Comparison of ENCODE assay signal across 15 cellular contexts in the genomic region with DNA sequence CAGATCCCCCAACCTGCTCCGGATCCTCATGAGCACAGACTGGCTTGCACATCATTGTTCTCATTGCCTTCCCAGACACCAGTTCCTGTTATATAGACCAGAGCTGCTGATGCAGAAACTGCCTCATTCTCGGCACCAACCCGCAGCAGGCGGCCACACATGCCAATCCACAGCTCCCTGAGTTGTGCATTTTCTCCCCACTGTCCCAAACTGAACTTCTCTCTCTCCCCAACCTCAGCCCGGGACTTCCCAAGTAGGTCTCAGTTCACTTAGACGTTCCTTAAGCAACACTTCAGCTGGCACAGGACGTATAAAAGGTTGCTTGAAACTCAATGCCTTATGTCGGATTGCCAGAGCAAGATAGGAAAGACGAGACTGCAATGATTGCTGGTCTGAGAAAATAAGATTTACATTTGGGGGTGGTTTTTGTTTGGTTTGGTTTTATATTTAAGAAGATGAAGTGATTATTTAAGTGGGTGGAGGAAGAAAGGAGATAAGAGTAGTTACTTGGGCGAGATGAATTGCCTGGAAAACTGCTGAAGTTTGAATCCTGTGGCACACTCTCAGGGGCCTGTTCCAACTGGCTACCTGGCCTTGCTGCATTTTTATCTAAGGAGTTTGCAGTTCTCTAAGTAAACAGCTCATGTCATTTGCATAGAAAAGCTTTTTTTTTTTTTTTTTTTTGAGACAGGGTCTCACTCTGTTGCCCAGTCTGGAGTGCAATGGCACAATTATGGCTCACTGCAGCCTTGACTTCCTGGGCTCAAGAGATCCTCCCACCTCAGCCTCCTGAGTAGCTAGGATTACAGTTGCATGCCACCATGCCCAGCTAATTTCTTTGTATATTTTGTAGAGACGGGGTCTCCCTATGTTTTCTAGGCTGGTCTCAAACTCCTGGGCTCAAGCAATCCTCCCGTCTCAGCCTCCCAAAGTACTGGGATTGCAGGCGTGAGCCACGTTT.
DNase-seq lines count a peak whose midpoint lies in the region; ATAC-seq and TF ChIP-seq lines count a peak whose summit lies in the region.
"Had no signal": no experiment of that assay in that cellular context is flagged by ENCODE, and none has a peak within 500 bp of the region (broad histone marks: within the 10 kb centered on the region; RNA-seq: fewer than 3 reads in every experiment).

No MANE protein-coding gene starts in this region.

- no peaks in the 10 kb centered on the region for H3K79me1 ChIP-seq in mesenchymal stem cell (replicated peaks; ENCODE audit: low read length, poor library complexity, severe bottlenecking)

- H3K9me3 ChIP-seq in mesenchymal stem cell (ENCODE audit: control insufficient read depth, low read length) (no peaks in the 10 kb centered on the region), upper lobe of right lung (no peaks in the 10 kb centered on the region)
- H3K9me3 ChIP-seq: SJSA1, tibial artery had no signal

- H2BK5ac ChIP-seq in mesenchymal stem cell (ENCODE audit: low read depth, low read length, poor library complexity, severe bottlenecking) = no peak overlapping the region

- intact Hi-C loops in dorsolateral prefrontal cortex (cut with DNase I) (no loop called here), upper lobe of right lung (cut with DNase I) (no loop called here)

- H3K27ac Mint-ChIP-seq in activated naive CD4-positive, alpha-beta T cell treated with anti-CD3 and anti-CD28 coated beads, Interleukin-2, amount 50 U/mL, for 72 hours = peak overlapping the region; percentile 2 to 9
- H3K27ac Mint-ChIP-seq in activated naive CD4-positive, alpha-beta T cell treated with anti-CD3 and anti-CD28 coated beads, Interleukin-2, amount 10 ng/mL, durations not matched to agents 7 days and 5 days = no peak overlapping the region
- H3K27ac Mint-ChIP-seq in nephron progenitor cell = no peak overlapping the region

- H3K4me1 ChIP-seq in mesenchymal stem cell (ENCODE audit: control insufficient read depth, insufficient read depth, low read depth, low read length) = peaks cover 1% of the 10 kb centered on the region
- H3K4me1 ChIP-seq in upper lobe of right lung = peaks cover 24% of the 10 kb centered on the region
- H3K4me1 ChIP-seq: SJSA1 had no signal

- H3K4me3 Mint-ChIP-seq in activated naive CD4-positive, alpha-beta T cell treated with anti-CD3 and anti-CD28 coated beads, Interleukin-2, amount 10 ng/mL, durations not matched to agents 7 days and 5 days = no peak overlapping the region
- H3K4me3 Mint-ChIP-seq in nephron progenitor cell = no peak overlapping the region

- CTCF ChIA-PET in activated naive CD4-positive, alpha-beta T cell treated with anti-CD3 and anti-CD28 coated beads, Interleukin-2, amount 10 ng/mL, durations not matched to agents 7 days and 5 days (lab: Charles Lee) = interaction anchor here (0.8 to 1.5 kb wide), 2 partner anchors 10 to 58 kb away, joined by 3 to 5 read pairs; no protein-coding TSS in a partner anchor

- no peak overlapping the region for H3K14ac ChIP-seq in mesenchymal stem cell (ENCODE audit: low read length in 2 of 2)

- WGBS in mesenchymal stem cell = 85% methylated on average over 14 of the region's 14 CpGs

- peak overlapping the region in 1 of 2 experiments; percentile 19 for H3K18ac ChIP-seq in mesenchymal stem cell (ENCODE audit: low read depth in 1 of 2, low read length in 2 of 2)

- peaks cover 5% of the 10 kb centered on the region for H3K27me3 Mint-ChIP-seq in activated naive CD4-positive, alpha-beta T cell treated with anti-CD3 and anti-CD28 coated beads, Interleukin-2, amount 10 ng/mL, durations not matched to agents 7 days and 5 days
- peaks cover 14% of the 10 kb centered on the region for H3K27me3 Mint-ChIP-seq in nephron progenitor cell (ENCODE audit: low read depth, poor library complexity)

- H3K27ac ChIP-seq in dorsolateral prefrontal cortex = peak overlapping the region in 53 of 59 donors; percentile 3 to 83 (median 65)
- no peak overlapping the region for H3K27ac ChIP-seq in mesenchymal stem cell (ENCODE audit: low read length, poor library complexity, severe bottlenecking)
- H3K27ac ChIP-seq in upper lobe of right lung = peak overlapping the region; percentile 3
- H3K27ac ChIP-seq: SJSA1, tibial artery had no signal

- H3K4me3 ChIP-seq in dorsolateral prefrontal cortex = peak overlapping the region in 40 of 59 donors; percentile 0 to 55 (median 30)
- peak overlapping the region in 1 of 2 experiments; percentile 47 for H3K4me3 ChIP-seq in mesenchymal stem cell (ENCODE audit: insufficient read depth in 1 of 2, low read depth in 1 of 2, low read length in 2 of 2)
- no peak overlapping the region for H3K4me3 ChIP-seq in upper lobe of right lung
- H3K4me3 ChIP-seq: SJSA1, tibial artery had no signal

- H3K4ac ChIP-seq in mesenchymal stem cell (ENCODE audit: low read depth in 1 of 2, low read length in 2 of 2) = peak overlapping the region in 1 of 2 experiments; percentile 46

- peak overlapping the region; percentile 79 for H2BK15ac ChIP-seq in mesenchymal stem cell (ENCODE audit: low read depth, poor library complexity, severe bottlenecking)

- H4K91ac ChIP-seq in mesenchymal stem cell (ENCODE audit: low read length) = peak overlapping the region; percentile 21

- H3K4me1 Mint-ChIP-seq in activated naive CD4-positive, alpha-beta T cell treated with anti-CD3 and anti-CD28 coated beads, Interleukin-2, amount 10 ng/mL, durations not matched to agents 7 days and 5 days = peaks cover 21% of the 10 kb centered on the region
- peaks cover 26% of the 10 kb centered on the region for H3K4me1 Mint-ChIP-seq in nephron progenitor cell

- no peak for ATAC-seq in activated naive CD4-positive, alpha-beta T cell treated with anti-CD3 and anti-CD28 coated beads, Interleukin-2, amount 50 U/mL, for 72 hours
- peak; percentile 39 for ATAC-seq in upper lobe of right lung

- TF ChIP-seq CTCF in dorsolateral prefrontal cortex (IDR thresholded peaks at IDR 0.05 in 54 of 56, conservative IDR thresholded peaks at IDR 0.05 in 2 of 56; ENCODE audit: low read depth in 1 of 56, partially characterized antibody in 56 of 56) (no peak), upper lobe of right lung (IDR thresholded peaks at IDR 0.05) (no peak), nephron progenitor cell (IDR thresholded peaks at IDR 0.05) (no peak)

- H2AFZ ChIP-seq in mesenchymal stem cell (ENCODE audit: low read depth, low read length) = no peak overlapping the region

- H4K8ac ChIP-seq in mesenchymal stem cell (ENCODE audit: low read length) = peak overlapping the region; percentile 23

- no peaks in the 10 kb centered on the region for H3K9me3 Mint-ChIP-seq in activated naive CD4-positive, alpha-beta T cell treated with anti-CD3 and anti-CD28 coated beads, Interleukin-2, amount 50 U/mL, for 72 hours
- H3K9me3 Mint-ChIP-seq in activated naive CD4-positive, alpha-beta T cell treated with anti-CD3 and anti-CD28 coated beads, Interleukin-2, amount 10 ng/mL, durations not matched to agents 7 days and 5 days = no peaks in the 10 kb centered on the region
- H3K9me3 Mint-ChIP-seq in nephron progenitor cell = no peaks in the 10 kb centered on the region

- H3K27me3 ChIP-seq in dorsolateral prefrontal cortex = no peaks in the 10 kb centered on the region
- peaks cover 0 to 44% of the 10 kb centered on the region in 2 experiments for H3K27me3 ChIP-seq in mesenchymal stem cell (ENCODE audit: control insufficient read depth in 1 of 2, insufficient read depth in 1 of 2, low read length in 2 of 2)
- no peaks in the 10 kb centered on the region for H3K27me3 ChIP-seq in upper lobe of right lung
- H3K27me3 ChIP-seq: SJSA1, tibial artery had no signal

- DNase-seq in activated naive CD4-positive, alpha-beta T cell treated with anti-CD3 and anti-CD28 coated beads, Interleukin-2, amount 50 U/mL, for 72 hours (ENCODE audit: low spot score in 2 of 2) = no peak
- no peak for DNase-seq in activated naive CD4-positive, alpha-beta T cell treated with anti-CD3 and anti-CD28 coated beads, Interleukin-2, amount 10 ng/mL, durations not matched to agents 7 days and 5 days
- DNase-seq in dorsolateral prefrontal cortex (no peak), mesenchymal stem cell (no peak), upper lobe of right lung (no peak), HuH-7.5 (ENCODE audit: low spot score) (no peak), occipital lobe (lab: John Stamatoyannopoulos, UW) (no peak), nephron progenitor cell (no peak)
- DNase-seq: ACHN; activated CD4-positive, CD25-positive, alpha-beta regulatory T cell; glutamatergic neuron; mammary epithelial cell; NCI-H446; tibial artery had no signal

- no peak overlapping the region for H2BK12ac ChIP-seq in mesenchymal stem cell (ENCODE audit: low read length in 2 of 2)

- H3K9ac ChIP-seq in mesenchymal stem cell (ENCODE audit: low read length) = peak overlapping the region; percentile 16

- no peak overlapping the region for H2AK5ac ChIP-seq in mesenchymal stem cell (ENCODE audit: low read length, severe bottlenecking)

- H3K36me3 ChIP-seq in mesenchymal stem cell (ENCODE audit: control insufficient read depth in 1 of 2, insufficient read depth in 2 of 2, low read depth in 1 of 2, low read length in 2 of 2) (no peaks in the 10 kb centered on the region), upper lobe of right lung (no peaks in the 10 kb centered on the region)
- H3K36me3 ChIP-seq: SJSA1, tibial artery had no signal

- no peaks in the 10 kb centered on the region for H3K36me3 Mint-ChIP-seq in activated naive CD4-positive, alpha-beta T cell treated with anti-CD3 and anti-CD28 coated beads, Interleukin-2, amount 50 U/mL, for 72 hours
- H3K36me3 Mint-ChIP-seq in activated naive CD4-positive, alpha-beta T cell treated with anti-CD3 and anti-CD28 coated beads, Interleukin-2, amount 10 ng/mL, durations not matched to agents 7 days and 5 days = no peaks in the 10 kb centered on the region
- no peaks in the 10 kb centered on the region for H3K36me3 Mint-ChIP-seq in nephron progenitor cell (ENCODE audit: low read depth)

- no peak overlapping the region for H2BK120ac ChIP-seq in mesenchymal stem cell (ENCODE audit: low read depth, low read length)

- no peak overlapping the region for H3K23ac ChIP-seq in mesenchymal stem cell (ENCODE audit: low read length in 2 of 2)

- no peak overlapping the region for H3K4me2 ChIP-seq in mesenchymal stem cell (ENCODE audit: low read length, poor library complexity, severe bottlenecking)

Comparison
In these comparisons a context has a peak if more than half of its experiments do, and no peak if none do; other contexts are left out.
1. H3K27ac Mint-ChIP-seq: peak in activated naive CD4-positive, alpha-beta T cell treated with anti-CD3 and anti-CD28 coated beads, Interleukin-2, amount 50 U/mL, for 72 hours (2 of 2); none in activated naive CD4-positive, alpha-beta T cell treated with anti-CD3 and anti-CD28 coated beads, Interleukin-2, amount 10 ng/mL, durations not matched to agents 7 days and 5 days (single experiment) and nephron progenitor cell (single experiment).